ENCODE assay signal across 16 cellular contexts in genomic region chr12:74896186-74896585, GRCh38.
"Had no signal": no experiment of that assay in that cellular context is flagged by ENCODE, and none has a peak within 500 bp of the region (broad histone marks: within the 10 kb centered on the region; RNA-seq: fewer than 3 reads in every experiment).

No MANE protein-coding gene starts in this region.

- ATAC-seq: heart left ventricle, upper lobe of right lung had no signal

- DNase-seq: activated B cell treated with CpG ODN at 0.5 μM for 24 hours; activated CD4-positive, alpha-beta T cell treated with anti-CD3 and anti-CD28 coated beads, Interleukin-2, amount 10 ng/mL, durations not matched to agents 7 days and 5 days; activated CD8-positive, alpha-beta memory T cell treated with anti-CD3 and anti-CD28 coated beads for 24 hours; activated naive CD4-positive, alpha-beta T cell treated with anti-CD3 and anti-CD28 coated beads, Interleukin-2, amount 50 U/mL, for 16 hours; adrenal gland; foreskin melanocyte; heart left ventricle; lower lobe of right lung; midbrain; naive B cell; retina; stimulated activated CD4-positive, alpha-beta T cell treated with anti-CD3 and anti-CD28 coated beads, Interleukin-15, amount 100 ng/mL, for 24 hours; stimulated activated CD4-positive, alpha-beta T cell treated with anti-CD3 and anti-CD28 coated beads, Interleukin-4, amount 100 ng/mL, for 24 hours; testis; upper lobe of right lung had no signal

- H3K4me1 ChIP-seq: heart left ventricle, lower lobe of right lung, parathyroid adenoma, testis, upper lobe of right lung had no signal

- H3K9me3 ChIP-seq: adrenal gland, lower lobe of right lung, testis, upper lobe of right lung had no signal

- H3K4me3 ChIP-seq: adrenal gland, heart left ventricle, lower lobe of right lung, testis, upper lobe of right lung had no signal

- H3K36me3 ChIP-seq: adrenal gland, heart left ventricle, lower lobe of right lung, upper lobe of right lung had no signal
